Comparison of ENCODE assay signal across 8 cellular contexts in the genomic region with DNA sequence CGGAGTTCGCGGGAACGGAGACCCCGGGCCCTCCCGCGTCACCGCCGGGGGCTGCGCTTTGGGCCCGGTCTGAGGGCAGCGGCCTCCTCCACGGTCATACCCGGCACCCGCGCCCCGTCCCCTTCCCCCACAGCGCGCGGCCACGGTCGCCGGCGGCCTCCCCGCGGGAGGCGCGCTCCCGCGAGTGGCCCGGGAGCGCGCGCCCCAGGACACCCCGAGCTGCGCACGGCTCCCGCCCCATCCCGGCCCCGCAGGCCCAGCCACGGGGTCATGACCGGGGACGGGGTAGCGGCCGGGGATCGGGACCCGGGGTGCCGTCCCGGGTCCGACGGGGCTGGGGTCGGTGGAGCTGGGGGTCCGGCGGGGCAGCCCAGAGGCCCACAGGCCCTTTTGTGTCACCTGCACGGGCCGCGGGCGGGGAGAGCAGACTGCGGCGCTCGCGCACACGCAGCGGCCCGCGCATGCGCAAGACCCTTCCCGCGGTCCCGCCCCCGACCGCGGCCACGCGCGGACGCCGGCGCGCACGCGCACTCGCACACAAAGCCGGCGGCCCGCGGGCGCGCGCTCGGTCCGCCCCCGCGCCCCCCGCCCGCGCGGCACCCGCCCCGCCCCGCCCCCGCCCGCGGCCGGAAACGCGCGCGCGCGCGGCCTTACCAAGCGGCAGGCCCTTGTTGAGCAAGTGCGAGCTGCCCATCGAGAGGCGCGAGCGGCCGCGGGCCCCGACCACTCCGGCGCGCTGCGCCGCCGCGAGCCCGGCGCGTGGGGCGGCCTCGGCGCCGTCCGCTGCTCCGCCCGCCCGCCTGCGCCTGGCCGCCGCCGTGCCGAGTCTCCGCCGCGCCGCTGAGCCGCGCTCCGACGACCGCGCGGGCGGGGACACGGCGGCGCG. TPM values are rescaled to one million over a fixed set of nuclear protein-coding genes. Genes with fewer than 3 reads are reported as not detected.
A peak's percentile ranks its signal among the peaks of the same experiment; 100 is the strongest.
DNase-seq lines count a peak whose midpoint lies in the region; ATAC-seq and TF ChIP-seq lines count a peak whose summit lies in the region.

A gene (minus strand): TSS at position 869 of the 886 bp plus-strand sequence. CDS start 7,799 bp downstream, outside the sequence.

- H3K36me3 Mint-ChIP-seq in activated T-helper 1 cell treated with anti-CD3 and anti-CD28 coated beads, Interleukin-12 subunit alpha, Interleukin-12 subunit beta, Interleukin-2, Interleukin-4 antibody, amounts not matched to agents 30 ng/mL and 10 ng/mL and 1 ng/mL, durations not matched to agents 14 hours and 24 hours and 36 hours (ENCODE audit: low read depth) = peaks cover 35% of the 10 kb centered on the region
- peaks cover 0 to 2% (median 0%) of the 10 kb centered on the region in 3 donors for H3K36me3 Mint-ChIP-seq in naive thymus-derived CD8-positive, alpha-beta T cell

- peaks cover 54% of the 10 kb centered on the region for H3K79me2 ChIP-seq in fibroblast of lung (ENCODE audit: control insufficient read depth, insufficient read depth, low read length)

- TF ChIP-seq RAD21 in IMR-90 (IDR thresholded peaks at IDR 0.05; ENCODE audit: low read length) = no peak

- H4K20me1 ChIP-seq in IMR-90 (ENCODE audit: insufficient read depth, low read length) (peaks cover 40% of the 10 kb centered on the region), fibroblast of lung (ENCODE audit: control insufficient read depth, extremely low read depth, insufficient read depth, low read length) (no peaks in the 10 kb centered on the region)

- H3K27me3 ChIP-seq in IMR-90 (ENCODE audit: control insufficient read depth, insufficient read depth, low read length) = no peaks in the 10 kb centered on the region
- no peaks in the 10 kb centered on the region for H3K27me3 ChIP-seq in Panc1 (ENCODE audit: control insufficient read depth, insufficient read depth, low read length)
- no peaks in the 10 kb centered on the region for H3K27me3 ChIP-seq in fibroblast of lung (ENCODE audit: control insufficient read depth, insufficient read depth, low read length)

- peaks cover 53% of the 10 kb centered on the region for H3K4me1 Mint-ChIP-seq in activated T-helper 1 cell treated with anti-CD3 and anti-CD28 coated beads, Interleukin-12 subunit alpha, Interleukin-12 subunit beta, Interleukin-2, Interleukin-4 antibody, amounts not matched to agents 30 ng/mL and 10 ng/mL and 1 ng/mL, durations not matched to agents 14 hours and 24 hours and 36 hours (ENCODE audit: low read depth)
- peaks cover 29 to 76% (median 70%) of the 10 kb centered on the region in 4 donors for H3K4me1 Mint-ChIP-seq in naive thymus-derived CD8-positive, alpha-beta T cell

- peak within 1 kb of the TSS; percentile 95 for H2AFZ ChIP-seq in IMR-90 (replicated peaks; ENCODE audit: low read length, poor library complexity)
- peak within 1 kb of the TSS; percentile 46 for H2AFZ ChIP-seq in fibroblast of lung (ENCODE audit: low read length)

- 0% methylated on average over 76 of the region's 160 CpGs; no CpG with 5 or more reads in 1 of the 2 experiments for WGBS in IMR-90 (ENCODE audit: extremely low coverage in 2 of 2, insufficient read length in 1 of 2), 2 experiments

- peak; percentile 23; the same call in 1 of the 2 replicates for TF ChIP-seq POLR2A in IMR-90 (IDR thresholded peaks at IDR 0.05; ENCODE audit: low read depth, low read length)

- H3K36me3 ChIP-seq in IMR-90 (ENCODE audit: control insufficient read depth, insufficient read depth, low read length) (peaks cover 16% of the 10 kb centered on the region), Panc1 (ENCODE audit: control insufficient read depth, insufficient read depth, low read length) (peaks cover 2% of the 10 kb centered on the region; the same call in 1 of the 2 replicates), fibroblast of lung (ENCODE audit: control insufficient read depth, insufficient read depth, low read length) (peaks cover 9% of the 10 kb centered on the region)

- BruUV-seq in IMR-90 (replicated peaks; lab: Mats Ljungman, UMichigan) (no TSS peak), Panc1 (replicated peaks; lab: Mats Ljungman, UMichigan) (no TSS peak)

- peak within 1 kb of the TSS; percentile 99 for H3K23ac ChIP-seq in IMR-90 (ENCODE audit: low read depth, low read length)

- H2AK5ac ChIP-seq in IMR-90 (ENCODE audit: low read depth, low read length) = peak within 1 kb of the TSS; percentile 99

- ATAC-seq in GM21529 (IDR thresholded peaks at IDR 0.05; ENCODE audit: unreplicated experiment) = peak; percentile 34
- peak; percentile 59 for ATAC-seq in IMR-90 (ENCODE audit: low read depth)
- peak; percentile 72 for ATAC-seq in Panc1
- ATAC-seq in naive thymus-derived CD8-positive, alpha-beta T cell = peak; percentile 38 to 46

- in situ Hi-C loops in IMR-90 (cut with MboI; ENCODE audit: low sequenced_read_pairs) = no loop called here
- in situ Hi-C loops in Panc1 (cut with HindIII; ENCODE audit: low pct_unique_long_range_greater_than_20kb, low sequenced_read_pairs) = no loop called here

- peak within 1 kb of the TSS; percentile 100 for H2AK9ac ChIP-seq in IMR-90 (replicated peaks; ENCODE audit: low read depth, low read length, poor library complexity)

- H3K9ac ChIP-seq in IMR-90 (ENCODE audit: low read depth, low read length) (peak within 1 kb of the TSS; percentile 98), fibroblast of lung (ENCODE audit: insufficient read depth, low read length) (peak within 1 kb of the TSS; percentile 82)

- CTCF ChIA-PET in IMR-90 (lab: Yijun Ruan, JAX) (no interaction called here), Panc1 (lab: Charles Lee) (no interaction called here)

- H2BK20ac ChIP-seq in IMR-90 (ENCODE audit: low read depth, low read length) = no peak within 1 kb of the TSS

- H3K27ac ChIP-seq in IMR-90 (ENCODE audit: insufficient read depth, low read length) (peak within 1 kb of the TSS; percentile 97), Panc1 (ENCODE audit: low read length) (peak within 1 kb of the TSS; percentile 85), fibroblast of lung (ENCODE audit: insufficient read depth, low read length) (peak within 1 kb of the TSS; percentile 88)

- peak within 1 kb of the TSS; percentile 100 for H3K14ac ChIP-seq in IMR-90 (replicated peaks; ENCODE audit: low read depth, low read length)

- no peak for TF ChIP-seq CTCF in IMR-90 (conservative IDR thresholded peaks at IDR 0.05; ENCODE audit: low read depth, low read length)
- no peak for TF ChIP-seq CTCF in Panc1 (IDR thresholded peaks at IDR 0.05)
- no peak for TF ChIP-seq CTCF in fibroblast of lung (conservative IDR thresholded peaks at IDR 0.05 in 1 of 2, IDR thresholded peaks at IDR 0.05 in 1 of 2; ENCODE audit: low read depth in 1 of 2, low read length in 2 of 2)

- H3K9me3 ChIP-seq in IMR-90 (ENCODE audit: control insufficient read depth, insufficient read depth, low read length) (peaks cover 18% of the 10 kb centered on the region), Panc1 (ENCODE audit: control insufficient read depth, insufficient read depth, low read depth, low read length) (peaks cover 10% of the 10 kb centered on the region; the same call in 1 of the 2 replicates), fibroblast of lung (ENCODE audit: control insufficient read depth, insufficient read depth, low read depth, low read length) (no peaks in the 10 kb centered on the region)

- dilution Hi-C loops in IMR-90 (cut with HindIII; ENCODE audit: low sequenced_read_pairs, unreplicated experiment) = no loop called here

- peak within 1 kb of the TSS; percentile 98 for H3K4ac ChIP-seq in IMR-90 (ENCODE audit: low read depth, low read length)

- peak within 1 kb of the TSS; percentile 13; the same call in 1 of the 2 replicates for H3K18ac ChIP-seq in IMR-90 (ENCODE audit: low read depth, low read length)

- peak within 1 kb of the TSS; percentile 98 for H4K91ac ChIP-seq in IMR-90 (ENCODE audit: insufficient read depth, low read depth, low read length)

- H4K5ac ChIP-seq in IMR-90 (ENCODE audit: low read depth, low read length) = peak within 1 kb of the TSS; percentile 88

- peak within 1 kb of the TSS; percentile 96 for H3K27ac Mint-ChIP-seq in activated T-helper 1 cell treated with anti-CD3 and anti-CD28 coated beads, Interleukin-12 subunit alpha, Interleukin-12 subunit beta, Interleukin-2, Interleukin-4 antibody, amounts not matched to agents 30 ng/mL and 10 ng/mL and 1 ng/mL, durations not matched to agents 14 hours and 24 hours and 36 hours
- peak within 1 kb of the TSS; percentile 90 to 97 (median 95) for H3K27ac Mint-ChIP-seq in naive thymus-derived CD8-positive, alpha-beta T cell

- H2BK5ac ChIP-seq in IMR-90 (ENCODE audit: low read depth, low read length, poor library complexity, severe bottlenecking) = peak within 1 kb of the TSS; percentile 92

- H2BK15ac ChIP-seq in IMR-90 (ENCODE audit: low read depth, low read length) = no peak within 1 kb of the TSS

- H4K8ac ChIP-seq in IMR-90 (ENCODE audit: low read depth in 2 of 2, low read length in 2 of 2) = peak within 1 kb of the TSS; percentile 95 to 97

- peaks cover 24% of the 10 kb centered on the region for H3K9me1 ChIP-seq in IMR-90 (ENCODE audit: insufficient read depth, low read length)

- intact Hi-C loops in IMR-90 (cut with micrococcal nuclease) = loop anchor here (1.0 kb wide), 1 partner anchor 98 kb away; no protein-coding TSS in a partner anchor
- intact Hi-C loops in Panc1 (cut with micrococcal nuclease; ENCODE audit: unreplicated experiment) = no loop called here
- intact Hi-C loops in activated T-helper 1 cell treated with anti-CD3 and anti-CD28 coated beads, Interleukin-12 subunit alpha, Interleukin-12 subunit beta, Interleukin-2, Interleukin-4 antibody, amounts not matched to agents 30 ng/mL and 10 ng/mL and 1 ng/mL, durations not matched to agents 14 hours and 24 hours and 36 hours (cut with micrococcal nuclease) = loop anchor here (1.0 to 5.0 kb wide), 8 partner anchors 19 to 624 kb away; a partner anchor contains a TSS

- POLR2A ChIA-PET in IMR-90 (lab: Charles Lee; ENCODE audit: unreplicated experiment) (interaction anchor here (0.6 to 1.0 kb wide), 2 partner anchors 76 to 101 kb away, joined by 3 to 4 read pairs; a partner anchor contains a TSS), Panc1 (lab: Charles Lee) (no interaction called here)
- POLR2A ChIA-PET in naive thymus-derived CD8-positive, alpha-beta T cell (lab: Charles Lee) = interaction anchor here (0.6 to 5.2 kb wide), 21 partner anchors 12 to 1260 kb away, joined by 3 to 106 read pairs (median 5); a partner anchor contains a TSS

- no peaks in the 10 kb centered on the region for H3K27me3 Mint-ChIP-seq in activated T-helper 1 cell treated with anti-CD3 and anti-CD28 coated beads, Interleukin-12 subunit alpha, Interleukin-12 subunit beta, Interleukin-2, Interleukin-4 antibody, amounts not matched to agents 30 ng/mL and 10 ng/mL and 1 ng/mL, durations not matched to agents 14 hours and 24 hours and 36 hours (ENCODE audit: insufficient read depth)
- H3K27me3 Mint-ChIP-seq in naive thymus-derived CD8-positive, alpha-beta T cell = no peaks in the 10 kb centered on the region

- H3K56ac ChIP-seq in IMR-90 (ENCODE audit: extremely low read depth, insufficient read depth, low read length) = peak within 1 kb of the TSS; percentile 97

- peak within 1 kb of the TSS; percentile 95 for H3K4me3 Mint-ChIP-seq in activated T-helper 1 cell treated with anti-CD3 and anti-CD28 coated beads, Interleukin-12 subunit alpha, Interleukin-12 subunit beta, Interleukin-2, Interleukin-4 antibody, amounts not matched to agents 30 ng/mL and 10 ng/mL and 1 ng/mL, durations not matched to agents 14 hours and 24 hours and 36 hours
- H3K4me3 Mint-ChIP-seq in naive thymus-derived CD8-positive, alpha-beta T cell = peak within 1 kb of the TSS; percentile 84 to 95 (median 90)

- peaks cover 19% of the 10 kb centered on the region for H3K4me1 ChIP-seq in IMR-90 (ENCODE audit: control insufficient read depth, insufficient read depth, low read length)
- H3K4me1 ChIP-seq in Panc1 (ENCODE audit: control insufficient read depth, insufficient read depth, low read length) = peaks cover 13% of the 10 kb centered on the region
- peaks cover 16% of the 10 kb centered on the region for H3K4me1 ChIP-seq in fibroblast of lung (ENCODE audit: control insufficient read depth, extremely low read depth, insufficient read depth, low read length)

- peaks cover 12% of the 10 kb centered on the region for H3K9me3 Mint-ChIP-seq in activated T-helper 1 cell treated with anti-CD3 and anti-CD28 coated beads, Interleukin-12 subunit alpha, Interleukin-12 subunit beta, Interleukin-2, Interleukin-4 antibody, amounts not matched to agents 30 ng/mL and 10 ng/mL and 1 ng/mL, durations not matched to agents 14 hours and 24 hours and 36 hours
- H3K9me3 Mint-ChIP-seq in naive thymus-derived CD8-positive, alpha-beta T cell = peaks cover 0 to 8% (median 0%) of the 10 kb centered on the region in 9 donors

- H3K79me1 ChIP-seq in IMR-90 (ENCODE audit: low read depth in 1 of 2, low read length in 2 of 2) = peaks cover 22 to 52% of the 10 kb centered on the region in 2 experiments

- peak within 1 kb of the TSS; percentile 90 for H3K4me3 ChIP-seq in IMR-90 (ENCODE audit: insufficient read depth, low read depth, low read length)
- H3K4me3 ChIP-seq in Panc1 (ENCODE audit: low read depth in 2 of 2, low read length in 2 of 2) = peak within 1 kb of the TSS; percentile 71 to 73
- H3K4me3 ChIP-seq in fibroblast of lung (replicated peaks in 1 of 4; ENCODE audit: control extremely low read depth in 1 of 4, insufficient read depth in 1 of 4, low read depth in 3 of 4, low read length in 4 of 4) = peak within 1 kb of the TSS; percentile 71 to 84 (median 78)

- DNase-seq in DMS53 treated with DMSO at 0.1 percent for 48 hours (lab: John Stamatoyannopoulos, UW; ENCODE audit: unreplicated experiment) (peak; percentile 79), IMR-90 (peak; percentile 83), Panc1 (ENCODE audit: low read depth, low spot score) (peak; percentile 22), fibroblast of lung (ENCODE audit: low read depth in 2 of 2) (peak; percentile 71 to 84)
- DNase-seq in activated T-helper 1 cell treated with anti-CD3 and anti-CD28 coated beads, Interleukin-12 subunit alpha, Interleukin-12 subunit beta, Interleukin-2, Interleukin-4 antibody, amounts not matched to agents 30 ng/mL and 10 ng/mL and 1 ng/mL, durations not matched to agents 14 hours and 24 hours and 36 hours (ENCODE audit: low spot score) = peak; percentile 84
- DNase-seq in naive thymus-derived CD8-positive, alpha-beta T cell = peak; percentile 73 to 96 (median 88)
- DNase-seq in stimulated activated naive CD4-positive, alpha-beta T cell (lab: John Stamatoyannopoulos, UW) = peak; percentile 75 to 97 (median 90)

- peak within 1 kb of the TSS; percentile 78; the same call in 1 of the 2 replicates for H2BK120ac ChIP-seq in IMR-90 (ENCODE audit: low read depth, low read length)

- H3K4me2 ChIP-seq in IMR-90 (ENCODE audit: low read depth, low read length) (peak within 1 kb of the TSS; percentile 97), fibroblast of lung (ENCODE audit: extremely low read depth, insufficient read depth, low read length) (peak within 1 kb of the TSS; percentile 93)

RNA-seq across cellular contexts. Expression of the gene that starts here (rescaled TPM):
- total RNA-seq in IMR-90 (2012; rRNA removed) (147 TPM in 2 replicates), Panc1 (2021; ENCODE audit: unreplicated experiment) (157 TPM), fibroblast of lung (224 and 249 TPM in 2 replicates)
- polyA plus RNA-seq in IMR-90 (2012; rRNA removed) (212 and 237 TPM in 2 replicates), fibroblast of lung (78.2 and 86.1 TPM in 2 replicates)
- polyA plus RNA-seq in IMR-90 (2012; cell fraction: cytosol; rRNA removed) = 167 and 315 TPM in 2 replicates
- 377 and 892 TPM in 2 replicates for polyA plus RNA-seq in IMR-90 (2012; cell fraction: nucleus; rRNA removed; ENCODE audit: low replicate concordance)
- polyA plus RNA-seq in Panc1 (2012; ENCODE audit: insufficient read length) = 337 TPM
- 203 and 206 TPM in 2 replicates for total RNA-seq in activated T-helper 1 cell treated with anti-CD3 and anti-CD28 coated beads, Interleukin-12 subunit alpha, Interleukin-12 subunit beta, Interleukin-2, Interleukin-4 antibody, amounts not matched to agents 30 ng/mL and 10 ng/mL and 1 ng/mL, durations not matched to agents 14 hours and 24 hours and 36 hours
- polyA plus RNA-seq in fibroblast of lung (2012) = 102 and 162 TPM in 2 replicates
- polyA minus RNA-seq in fibroblast of lung (ENCODE audit: low replicate concordance) = 151 and 174 TPM in 2 replicates
- 100 to 1,000 TPM; 189 to 193 TPM for total RNA-seq in naive thymus-derived CD8-positive, alpha-beta T cell
- polyA plus RNA-seq in naive thymus-derived CD8-positive, alpha-beta T cell = 100 to 1,000 TPM in 1 of 3 donors, 10 to 100 TPM in 2; 51.0 to 104 (median 93.7) TPM

Comparison
In these comparisons a context has a peak if more than half of its experiments do, and no peak if none do; other contexts are left out.
1. Peak in every context shown above with its lines: DNase-seq, ATAC-seq, H3K4me3 ChIP-seq and H3K27ac ChIP-seq.
2. DNase-seq: peak in every context shown above with its lines; median percentile 90 in stimulated activated naive CD4-positive, alpha-beta T cell; 88 in naive thymus-derived CD8-positive, alpha-beta T cell; 84 in activated T-helper 1 cell treated with anti-CD3 and anti-CD28 coated beads, Interleukin-12 subunit alpha, Interleukin-12 subunit beta, Interleukin-2, Interleukin-4 antibody, amounts not matched to agents 30 ng/mL and 10 ng/mL and 1 ng/mL, durations not matched to agents 14 hours and 24 hours and 36 hours; 83 in IMR-90; 79 in DMS53 treated with DMSO at 0.1 percent for 48 hours; 78 in fibroblast of lung; 22 in Panc1.